In genomic region chr3:58254144-58254543, GRCh38 we compare ENCODE assay signal across 23 cellular contexts. TPM values are rescaled to one million over a fixed set of nuclear protein-coding genes. Genes with fewer than 3 reads are reported as not detected.
"Had no signal": no experiment of that assay in that cellular context is flagged by ENCODE, and none has a peak within 500 bp of the region (broad histone marks: within the 10 kb centered on the region; RNA-seq: fewer than 3 reads in every experiment).

No MANE protein-coding gene starts in this region.

- H3K9me3 ChIP-seq: esophagus squamous epithelium, gastrocnemius medialis, left ventricle myocardium inferior, pancreas, right lobe of liver, thoracic aorta, upper lobe of left lung had no signal

- H3K36me3 Mint-ChIP-seq: activated naive CD4-positive, alpha-beta T cell treated with anti-CD3 and anti-CD28 coated beads, Interleukin-2, amount 50 U/mL, for 72 hours had no signal

- H3K36me3 ChIP-seq: pancreas, thoracic aorta had no signal

- H3K27ac ChIP-seq: esophagus squamous epithelium, gastrocnemius medialis, left ventricle myocardium inferior, pancreas, right lobe of liver, thoracic aorta, upper lobe of left lung had no signal

- FAIRE-seq: pancreas, small intestine, TTC549 had no signal

- H3K27me3 ChIP-seq: esophagus squamous epithelium, gastrocnemius medialis, pancreas, right lobe of liver, upper lobe of left lung had no signal

- H3K4me3 ChIP-seq: esophagus squamous epithelium, gastrocnemius medialis, left ventricle myocardium inferior, pancreas, right lobe of liver, thoracic aorta, upper lobe of left lung had no signal

- ATAC-seq: activated naive CD4-positive, alpha-beta T cell treated with anti-CD3 and anti-CD28 coated beads, Interleukin-2, amount 50 U/mL, for 72 hours; natural killer cell treated with Interleukin-12 subunit alpha and Interleukin-12 subunit beta and Interleukin-15 and Interleukin-18, amount 100 ng/mL, for 72 hours; pancreas; stimulated activated memory B cell treated with anti-CD40 and anti-IgM and Interleukin-4, amounts not matched to agents 10 μg/mL and 1 μg/mL and 100 μg/mL, for 72 hours had no signal

- H3K4me1 ChIP-seq: pancreas had no signal

- H3K9me3 Mint-ChIP-seq: activated naive CD4-positive, alpha-beta T cell treated with anti-CD3 and anti-CD28 coated beads, Interleukin-2, amount 50 U/mL, for 72 hours; brain; natural killer cell treated with Interleukin-12 subunit alpha and Interleukin-12 subunit beta and Interleukin-15 and Interleukin-18, amount 100 ng/mL, for 72 hours; stimulated activated memory B cell treated with anti-CD40 and anti-IgM and Interleukin-4, amounts not matched to agents 10 μg/mL and 1 μg/mL and 100 μg/mL, for 72 hours had no signal

- DNase-seq: activated CD4-positive, alpha-beta T cell treated with anti-CD3 and anti-CD28 coated beads for 1 hour; activated CD4-positive, alpha-beta T cell treated with anti-CD3 and anti-CD28 coated beads, Interleukin-2, amount 50 U/mL, for 1 hour; activated gamma-delta T cell treated with Interleukin-2 at 50 U/mL for 16 hours; activated T-cell treated with anti-CD3 and anti-CD28 coated beads, Interleukin-2, amount 50 U/mL, for 1 hour; aorta; esophagus squamous epithelium; gastrocnemius medialis; hippocampal formation; kidney glomerular epithelial cell; left ventricle myocardium inferior; midbrain; pancreas; right lobe of liver; small intestine; stimulated activated CD4-positive, alpha-beta T cell treated with anti-CD3 and anti-CD28 coated beads, Interleukin-15, amount 100 ng/mL, for 24 hours; T-helper 1 cell; upper lobe of left lung had no signal

- H3K27ac Mint-ChIP-seq: activated naive CD4-positive, alpha-beta T cell treated with anti-CD3 and anti-CD28 coated beads, Interleukin-2, amount 50 U/mL, for 72 hours; natural killer cell treated with Interleukin-12 subunit alpha and Interleukin-12 subunit beta and Interleukin-15 and Interleukin-18, amount 100 ng/mL, for 72 hours; stimulated activated memory B cell treated with anti-CD40 and anti-IgM and Interleukin-4, amounts not matched to agents 10 μg/mL and 1 μg/mL and 100 μg/mL, for 72 hours had no signal

- H3K4me3 Mint-ChIP-seq: brain; natural killer cell treated with Interleukin-12 subunit alpha and Interleukin-12 subunit beta and Interleukin-15 and Interleukin-18, amount 100 ng/mL, for 72 hours; stimulated activated memory B cell treated with anti-CD40 and anti-IgM and Interleukin-4, amounts not matched to agents 10 μg/mL and 1 μg/mL and 100 μg/mL, for 72 hours had no signal

- H3K27me3 Mint-ChIP-seq: brain; natural killer cell treated with Interleukin-12 subunit alpha and Interleukin-12 subunit beta and Interleukin-15 and Interleukin-18, amount 100 ng/mL, for 72 hours; stimulated activated memory B cell treated with anti-CD40 and anti-IgM and Interleukin-4, amounts not matched to agents 10 μg/mL and 1 μg/mL and 100 μg/mL, for 72 hours had no signal

RNA-seq across cellular contexts. Expression of gene DNASE1L3, which starts 43.4 kb away (rescaled TPM):
- total RNA-seq: activated naive CD4-positive, alpha-beta T cell treated with anti-CD3 and anti-CD28 coated beads, Interleukin-2, amount 50 U/mL, for 72 hours; natural killer cell treated with Interleukin-12 subunit alpha and Interleukin-12 subunit beta and Interleukin-15 and Interleukin-18, amount 100 ng/mL, for 72 hours had no signal
